8 cellular contexts compared by ENCODE assay signal in genomic region chr3:150469031-150469930, GRCh38.
A peak's percentile ranks its signal among the peaks of the same experiment; 100 is the strongest.
DNase-seq lines count a peak whose midpoint lies in the region; ATAC-seq lines count a peak whose summit lies in the region.

No MANE protein-coding gene starts in this region.

- intact Hi-C loops in left ventricle myocardium superior (cut with micrococcal nuclease): no loop called here

- H3K27me3 ChIP-seq in skeletal muscle satellite cell (ENCODE audit: control insufficient read depth, insufficient read depth, low read length): no peaks in the 10 kb centered on the region

- peak overlapping the region; percentile 64 for H3K4me2 ChIP-seq in skeletal muscle satellite cell (ENCODE audit: low read length)

- no peaks in the 10 kb centered on the region for H3K36me3 ChIP-seq in skeletal muscle satellite cell (ENCODE audit: insufficient read depth, low read length)

- peaks cover 21% of the 10 kb centered on the region for H3K4me1 ChIP-seq in skeletal muscle satellite cell (ENCODE audit: control insufficient read depth, insufficient read depth, low read length)

- no peaks in the 10 kb centered on the region for H3K9me3 ChIP-seq in skeletal muscle satellite cell (replicated peaks; ENCODE audit: low read length)

- ATAC-seq in left ventricle myocardium superior: peak; percentile 79
- ATAC-seq in HG03139 (IDR thresholded peaks at IDR 0.05; ENCODE audit: unreplicated experiment): no peak

- peak overlapping the region; percentile 35 for H3K9ac ChIP-seq in skeletal muscle satellite cell (ENCODE audit: low read depth, low read length)

- H3K4me3 ChIP-seq in skeletal muscle satellite cell (ENCODE audit: low read length): no peak overlapping the region

- DNase-seq in GM03348 (ENCODE audit: low spot score) (peak; percentile 85), SW 1271 (lab: John Stamatoyannopoulos, UW) (peak; percentile 76 to 86), left ventricle myocardium superior (no peak), DMS114 treated with DMSO at 0.1 percent for 48 hours (lab: John Stamatoyannopoulos, UW; ENCODE audit: unreplicated experiment) (no peak), NCI-H345 treated with DMSO at 0.1 percent for 48 hours (lab: John Stamatoyannopoulos, UW; ENCODE audit: unreplicated experiment) (no peak), MV-4-11 (lab: John Stamatoyannopoulos, UW) (no peak)

Comparison
In these comparisons a context has a peak if more than half of its experiments do, and no peak if none do; other contexts are left out.
1. DNase-seq: peak in GM03348 (single experiment) and SW 1271 (2 of 2); none in left ventricle myocardium superior (single experiment), DMS114 treated with DMSO at 0.1 percent for 48 hours (single experiment), NCI-H345 treated with DMSO at 0.1 percent for 48 hours (single experiment) and MV-4-11 (single experiment).